ENCODE assay signal across 28 cellular contexts in the genomic region with DNA sequence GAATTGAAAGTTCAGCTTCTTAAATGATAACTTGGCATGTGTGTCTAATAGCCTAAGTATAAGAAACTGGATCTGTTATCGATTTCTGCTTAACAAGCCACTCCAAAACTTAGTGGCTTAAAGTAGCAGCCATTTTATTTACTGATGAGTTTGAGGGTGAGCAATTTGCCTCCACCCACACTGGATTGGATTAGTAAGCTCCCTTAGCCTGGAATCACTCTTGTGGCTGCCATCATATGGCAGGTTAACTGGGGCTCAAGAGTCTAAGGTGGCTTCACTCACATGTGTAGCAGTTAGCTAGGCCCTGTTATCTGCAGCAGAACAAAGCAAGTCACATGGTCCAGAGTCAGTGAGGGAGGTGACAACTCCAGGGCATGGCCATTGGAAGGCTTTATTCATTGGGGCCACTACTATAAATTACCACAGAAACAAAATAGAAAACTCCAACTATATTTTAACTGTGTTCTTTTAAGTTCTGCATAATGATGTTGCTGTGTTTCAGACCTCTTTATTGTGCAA. TPM values are rescaled to one million over a fixed set of nuclear protein-coding genes. Genes with fewer than 3 reads are reported as not detected.
DNase-seq lines count a peak whose midpoint lies in the region; ATAC-seq, FAIRE-seq and TF ChIP-seq lines count a peak whose summit lies in the region.
"Had no signal": no experiment of that assay in that cellular context is flagged by ENCODE, and none has a peak within 500 bp of the region (broad histone marks: within the 10 kb centered on the region; RNA-seq: fewer than 3 reads in every experiment).

No MANE protein-coding gene starts in this region.

- H3F3A ChIP-seq in Loucy (ENCODE audit: low read depth) = no peaks in the 10 kb centered on the region

- H3K4me2 ChIP-seq in Loucy (ENCODE audit: low read depth, low read length, poor library complexity, severe bottlenecking) (no peak overlapping the region), K562 (ENCODE audit: insufficient read depth, low read length) (no peak overlapping the region), neuronal stem cell (ENCODE audit: insufficient read depth, low read length, poor library complexity, severe bottlenecking) (no peak overlapping the region)

- intact Hi-C loops in A673 (cut with micrococcal nuclease; ENCODE audit: unreplicated experiment) = no loop called here
- intact Hi-C loops in K562 (cut with micrococcal nuclease) = no loop called here

- no peak overlapping the region for H2BK12ac ChIP-seq in neuronal stem cell (ENCODE audit: low read length)

- DNase-seq in A673 (ENCODE audit: low spot score) = peak; percentile 16
- DNase-seq in K562 (ENCODE audit: extremely low read depth in 1 of 4, low spot score in 3 of 4) = peak in 1 of 4 experiments; percentile 43
- no peak for DNase-seq in neuronal stem cell (ENCODE audit: low spot score)
- DNase-seq in activated effector memory CD4-positive, alpha-beta T cell treated with Interleukin-2 at 50 U/mL for 16 hours = no peak
- DNase-seq in NCI-H510A (lab: John Stamatoyannopoulos, UW) = no peak
- DNase-seq in NCI-H1694 (lab: John Stamatoyannopoulos, UW) = no peak
- no peak for DNase-seq in AML-193 (lab: John Stamatoyannopoulos, UW)
- DNase-seq: activated CD4-positive, alpha-beta T cell treated with anti-CD3 and anti-CD28 coated beads for 1 hour; activated CD8-positive, alpha-beta memory T cell treated with anti-CD3 and anti-CD28 coated beads for 24 hours; activated naive CD4-positive, alpha-beta T cell treated with anti-CD3 and anti-CD28 coated beads, Interleukin-2, amount 50 U/mL, for 16 hours; activated T-cell treated with anti-CD3 and anti-CD28 coated beads, Interleukin-2, amount 50 U/mL, for 1 hour; aorta; central memory CD4-positive, alpha-beta T cell; EL; HCEC 1CT; head of caudate nucleus; MM.1S; NCI-H2081 treated with DMSO at 0.1 percent for 48 hours; NCI-H446; PC-3; SIG-M5; T-cell had no signal

- H2BK15ac ChIP-seq in neuronal stem cell (ENCODE audit: low read length) = no peak overlapping the region

- H3K9ac ChIP-seq in Loucy (ENCODE audit: low read depth, low read length, poor library complexity, severe bottlenecking) (no peak overlapping the region), K562 (ENCODE audit: insufficient read depth in 1 of 2, low read depth in 2 of 2, low read length in 2 of 2) (no peak overlapping the region), neuronal stem cell (ENCODE audit: low read depth, low read length, poor library complexity) (no peak overlapping the region)

- no TSS peak for BruUV-seq in A673 (replicated peaks; lab: Mats Ljungman, UMichigan)
- BruUV-seq in K562 (replicated peaks; lab: Mats Ljungman, UMichigan) = no TSS peak

- H4K20me1 ChIP-seq in Loucy (ENCODE audit: insufficient read depth, low read length, poor library complexity, severe bottlenecking) = no peaks in the 10 kb centered on the region
- no peaks in the 10 kb centered on the region for H4K20me1 ChIP-seq in K562 (replicated peaks; ENCODE audit: control insufficient read depth, insufficient read depth, low read length)

- H3K36me3 ChIP-seq in A673 (ENCODE audit: insufficient read depth, low read length, poor library complexity, severe bottlenecking) (no peaks in the 10 kb centered on the region), Loucy (ENCODE audit: insufficient read depth, low read length) (no peaks in the 10 kb centered on the region), K562 (ENCODE audit: control insufficient read depth, insufficient read depth, low read length) (no peaks in the 10 kb centered on the region; the same call in 2 of the 3 replicates), neuronal stem cell (replicated peaks in 1 of 2; ENCODE audit: control insufficient read depth in 2 of 2, insufficient read depth in 2 of 2, low read length in 2 of 2) (no peaks in the 10 kb centered on the region)
- H3K36me3 ChIP-seq: neutrophil had no signal

- CTCF ChIA-PET in A673 (lab: Charles Lee) = interaction anchor here (0.5 kb wide), 1 partner anchor 1591 kb away, joined by 4 read pairs; no protein-coding TSS in a partner anchor
- CTCF ChIA-PET in K562 (lab: Yijun Ruan, JAX; ENCODE audit: low intra/inter-chr PET ratio) = no interaction called here

- H4K91ac ChIP-seq in neuronal stem cell (ENCODE audit: low read depth, low read length, poor library complexity) = no peak overlapping the region

- H3K27ac ChIP-seq in A673 (ENCODE audit: low read depth, low read length, poor library complexity, severe bottlenecking) (no peak overlapping the region), K562 (ENCODE audit: extremely low read depth, low read depth, low read length) (no peak overlapping the region), neuronal stem cell (replicated peaks; ENCODE audit: low read length) (no peak overlapping the region)
- H3K27ac ChIP-seq: neutrophil had no signal

- no peak for TF ChIP-seq EP300 in K562 (IDR thresholded peaks at IDR 0.05; ENCODE audit: low read length)

- H2AFZ ChIP-seq in Loucy (ENCODE audit: low read length) (peak overlapping the region; percentile 14; the same call in 1 of the 2 replicates), K562 (ENCODE audit: low read depth, low read length) (peak overlapping the region; percentile 38; the same call in 1 of the 2 replicates), neuronal stem cell (ENCODE audit: low read length) (peak overlapping the region; percentile 43)

- no peaks in the 10 kb centered on the region for H3K9me1 ChIP-seq in K562 (ENCODE audit: control insufficient read depth, insufficient read depth, low read length)

- TF ChIP-seq CTCF in A673 (conservative IDR thresholded peaks at IDR 0.05; ENCODE audit: low read depth, low read length) (no peak), Loucy (conservative IDR thresholded peaks at IDR 0.05; ENCODE audit: low read length) (no peak), K562 (IDR thresholded peaks at IDR 0.05 in 2 of 3, conservative IDR thresholded peaks at IDR 0.05 in 1 of 3; ENCODE audit: insufficient read depth in 2 of 3, low read depth in 1 of 3, low read length in 3 of 3) (no peak)

- TF ChIP-seq POLR2A in K562 (conservative IDR thresholded peaks at IDR 0.05) = no peak

- 85% methylated on average over 1 of the region's 1 CpG for WGBS in K562 (ENCODE audit: insufficient coverage, low coverage, missing lambda C conversion rate)
- WGBS in neuronal stem cell (ENCODE audit: extremely low coverage in 2 of 2, insufficient read length in 2 of 2, insufficient replicate concordance in 1 of 2), 2 donors = no CpG with 5 or more reads among the region's 1 CpG

- H3K4me3 ChIP-seq in A673 (ENCODE audit: low read depth, low read length, poor library complexity, severe bottlenecking) = no peak overlapping the region
- no peak overlapping the region for H3K4me3 ChIP-seq in Loucy (ENCODE audit: low read length, poor library complexity, severe bottlenecking)
- no peak overlapping the region for H3K4me3 ChIP-seq in K562
- no peak overlapping the region for H3K4me3 ChIP-seq in neuronal stem cell (ENCODE audit: low read length in 2 of 2)

- H2BK120ac ChIP-seq in neuronal stem cell (ENCODE audit: low read depth, low read length) = no peak overlapping the region

- POLR2A ChIA-PET in A673 (lab: Charles Lee; ENCODE audit: low non-redundant PET) (interaction anchor here (0.5 kb wide), 1 partner anchor 32 kb away, joined by 4 read pairs; no protein-coding TSS in a partner anchor), K562 (lab: Yijun Ruan, JAX) (interaction anchor here (0.5 to 1.4 kb wide), 5 partner anchors 9 to 1358 kb away, joined by 3 read pairs; no protein-coding TSS in a partner anchor)

- peaks cover 3% of the 10 kb centered on the region for H3K4me1 ChIP-seq in A673 (ENCODE audit: insufficient read depth, low read length, poor library complexity, severe bottlenecking)
- H3K4me1 ChIP-seq in Loucy (ENCODE audit: insufficient read depth, low read length, poor library complexity, severe bottlenecking) = no peaks in the 10 kb centered on the region
- H3K4me1 ChIP-seq in K562 (replicated peaks in 1 of 2; ENCODE audit: control insufficient read depth in 2 of 2, insufficient read depth in 2 of 2, low read length in 2 of 2) = peaks cover 0 to 15% of the 10 kb centered on the region in 2 experiments; a peak in 2 of 5 replicates
- H3K4me1 ChIP-seq in neuronal stem cell (ENCODE audit: control insufficient read depth in 2 of 2, insufficient read depth in 1 of 2, low read depth in 1 of 2, low read length in 2 of 2) = peaks cover 2 to 4% of the 10 kb centered on the region in 2 donors

- H3K4ac ChIP-seq in neuronal stem cell (ENCODE audit: low read length) = no peak overlapping the region

- no peaks in the 10 kb centered on the region for H3K9me2 ChIP-seq in Loucy (replicated peaks; ENCODE audit: low read depth, low read length)

- no peak overlapping the region for H4K8ac ChIP-seq in neuronal stem cell (ENCODE audit: low read depth, low read length)

- H3K18ac ChIP-seq in neuronal stem cell (ENCODE audit: low read length) = no peak overlapping the region

- H3K14ac ChIP-seq in neuronal stem cell (ENCODE audit: low read length) = no peak overlapping the region

- in situ Hi-C loops in K562 (cut with MboI) = no loop called here

- H2AK5ac ChIP-seq in neuronal stem cell (ENCODE audit: low read depth, low read length) = no peak overlapping the region

- H3K9me3 ChIP-seq in A673 (ENCODE audit: low read depth, low read length, poor library complexity, severe bottlenecking) = no peaks in the 10 kb centered on the region
- no peaks in the 10 kb centered on the region for H3K9me3 ChIP-seq in Loucy (ENCODE audit: insufficient read depth, low read depth, low read length)
- H3K9me3 ChIP-seq in K562 (replicated peaks; ENCODE audit: control insufficient read depth, insufficient read depth, low read depth, low read length) = no peaks in the 10 kb centered on the region
- H3K9me3 ChIP-seq in neuronal stem cell (replicated peaks in 1 of 2; ENCODE audit: control insufficient read depth in 2 of 2, insufficient read depth in 1 of 2, low read depth in 1 of 2, low read length in 2 of 2) = no peaks in the 10 kb centered on the region
- H3K9me3 ChIP-seq: neutrophil had no signal

- no peaks in the 10 kb centered on the region for H3K79me1 ChIP-seq in neuronal stem cell (ENCODE audit: low read depth, low read length)

- FAIRE-seq in K562 (lab: Jason Lieb, UNC) = no peak
- FAIRE-seq: D721Med, endothelial cell of umbilical vein, GM12892, urothelium cell line had no signal

- H3K23ac ChIP-seq in neuronal stem cell (ENCODE audit: low read depth, low read length, poor library complexity) = no peak overlapping the region

- H3K27me3 ChIP-seq in A673 (replicated peaks; ENCODE audit: insufficient read depth, low read depth, low read length, poor library complexity) = no peaks in the 10 kb centered on the region
- H3K27me3 ChIP-seq in Loucy (ENCODE audit: insufficient read depth, low read length, poor library complexity, severe bottlenecking) = no peaks in the 10 kb centered on the region
- no peaks in the 10 kb centered on the region for H3K27me3 ChIP-seq in K562 (ENCODE audit: control insufficient read depth in 2 of 2, insufficient read depth in 2 of 2, low read length in 2 of 2)
- H3K27me3 ChIP-seq in neuronal stem cell (ENCODE audit: control insufficient read depth in 3 of 3, insufficient read depth in 3 of 3, low read depth in 1 of 3, low read length in 3 of 3) = no peaks in the 10 kb centered on the region

- no peak for TF ChIP-seq RAD21 in K562 (CRISPR knock-in tag; conservative IDR thresholded peaks at IDR 0.05 in 1 of 2, IDR thresholded peaks at IDR 0.05 in 1 of 2)

- ATAC-seq in K562 = peak; percentile 72
- ATAC-seq: PC-3, T-cell had no signal

- H3K79me2 ChIP-seq in Loucy (ENCODE audit: insufficient read depth, low read length) (no peaks in the 10 kb centered on the region), K562 (ENCODE audit: control insufficient read depth, insufficient read depth, low read length) (no peaks in the 10 kb centered on the region)

- no peak overlapping the region for H2BK5ac ChIP-seq in neuronal stem cell (ENCODE audit: low read length)

RNA-seq across cellular contexts. Expression of a gene that starts 49.3 kb away (rescaled TPM):
- 1.5 and 2.4 TPM in 2 replicates for total RNA-seq in A673 (2021)
- total RNA-seq in K562 (2011; cell fraction: chromatin; rRNA removed; ENCODE audit: low replicate concordance) = 8.3 and 15.3 TPM in 2 replicates
- 8.5 and 12.8 TPM in 2 replicates for total RNA-seq in K562 (2011; cell fraction: nucleolus; rRNA removed)
- total RNA-seq in K562 (2011; cell fraction: nucleoplasm; rRNA removed) = 10.8 and 17.3 TPM in 2 replicates
- 6.9 and 9.8 TPM in 2 replicates for total RNA-seq in K562 (2014; rRNA removed)
- 6.8 and 7.3 TPM in 2 replicates for total RNA-seq in K562 (2014; rRNA removed; fragmentation: Illumina TruSeq; extraction: Trizol)
- 6.4 and 7.4 TPM in 2 replicates for total RNA-seq in K562 (2015; rRNA removed; fragmentation: Illumina TruSeq; extraction: Trizol)
- 6.1 and 6.7 TPM in 2 replicates for total RNA-seq in K562 (2021)
- 7.2 and 7.6 TPM in 2 replicates for polyA plus RNA-seq in K562 (2011; rRNA removed)
- polyA plus RNA-seq in K562 (2011; cell fraction: cytosol; rRNA removed) = 4.2 and 4.4 TPM in 2 replicates
- polyA plus RNA-seq in K562 (2011; cell fraction: nucleus; rRNA removed) = 8.4 and 11.4 TPM in 2 replicates
- polyA plus RNA-seq in K562 (2012) = 4.4 and 5.2 TPM in 2 replicates
- 5.5 and 6.0 TPM in 2 replicates for polyA plus RNA-seq in K562 (2014; fragmentation: Illumina TruSeq; extraction: Trizol)
- polyA plus RNA-seq in K562 (2014; fragmentation: Nextera tagmentation; extraction: Ambion mirVana) = under 1 TPM; 0.80 to 0.87 TPM
- 8.5 and 10.1 TPM in 2 replicates for polyA plus RNA-seq in K562 (2014; rRNA removed)
- polyA minus RNA-seq in K562 (2011; rRNA and poly(A)+ RNA removed) = 13.0 and 13.2 TPM in 2 replicates
- polyA minus RNA-seq in K562 (2011; cell fraction: cytosol; rRNA and poly(A)+ RNA removed) = 5.1 and 5.2 TPM in 2 replicates
- 7.8 and 12.2 TPM in 2 replicates for polyA minus RNA-seq in K562 (2011; cell fraction: nucleus; rRNA and poly(A)+ RNA removed)
- 2.3 TPM for polyA plus RNA-seq in neuronal stem cell (2013, experiment 1 of 2)
- polyA plus RNA-seq in neuronal stem cell (2013, experiment 2 of 2) = 2.3 TPM
